Comparison of ENCODE assay signal across 8 cellular contexts in the genomic region with DNA sequence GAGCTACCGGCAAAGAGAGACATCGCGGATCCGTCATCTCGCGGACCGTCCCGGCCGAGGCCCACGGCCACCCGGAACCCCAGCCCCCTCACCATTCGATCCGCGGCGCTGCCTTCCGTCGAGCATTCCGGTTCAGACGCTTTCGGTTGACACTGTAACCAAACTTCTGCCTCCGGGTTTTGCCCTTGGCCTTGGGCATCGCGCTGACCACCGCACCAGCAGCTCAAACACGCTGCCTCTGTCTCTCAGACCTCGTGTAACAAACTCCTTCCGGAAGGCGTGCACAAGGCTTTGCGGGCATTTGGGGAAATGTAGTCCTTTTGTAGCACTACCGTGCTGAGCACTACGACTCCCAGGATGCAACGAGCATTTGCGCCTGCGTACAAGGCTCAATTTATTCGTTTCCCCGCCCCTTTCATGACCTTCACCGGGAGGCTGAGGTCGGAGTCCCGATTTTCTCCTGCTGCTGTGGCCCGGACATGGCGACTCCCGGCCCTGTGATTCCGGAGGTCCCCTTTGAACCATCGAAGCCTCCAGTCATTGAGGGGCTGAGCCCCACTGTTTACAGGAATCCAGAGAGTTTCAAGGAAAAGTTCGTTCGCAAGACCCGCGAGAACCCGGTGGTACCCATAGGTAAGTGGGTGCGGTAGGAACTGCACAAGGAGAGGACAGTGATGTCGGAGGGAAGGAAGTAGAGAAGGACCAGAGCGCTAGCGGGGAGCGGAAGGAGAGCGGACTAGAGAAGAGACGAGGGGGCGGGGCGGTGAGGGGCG. TPM values are rescaled to one million over a fixed set of nuclear protein-coding genes. Genes with fewer than 3 reads are reported as not detected.
DNase-seq lines count a peak whose midpoint lies in the region; ATAC-seq and TF ChIP-seq lines count a peak whose summit lies in the region.

A gene with protein sequence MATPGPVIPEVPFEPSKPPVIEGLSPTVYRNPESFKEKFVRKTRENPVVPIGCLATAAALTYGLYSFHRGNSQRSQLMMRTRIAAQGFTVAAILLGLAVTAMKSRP (plus strand): TSS at position 411 of the 773 bp plus-strand sequence. CDS start 69 bp downstream, at position 480.
A gene with protein sequence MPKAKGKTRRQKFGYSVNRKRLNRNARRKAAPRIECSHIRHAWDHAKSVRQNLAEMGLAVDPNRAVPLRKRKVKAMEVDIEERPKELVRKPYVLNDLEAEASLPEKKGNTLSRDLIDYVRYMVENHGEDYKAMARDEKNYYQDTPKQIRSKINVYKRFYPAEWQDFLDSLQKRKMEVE (minus strand): TSS at position 258 of the 773 bp plus-strand sequence. CDS start 59 bp downstream, at position 199.

- H3K27me3 ChIP-seq in upper lobe of right lung: no peaks in the 10 kb centered on the region

- intact Hi-C loops in T-helper 1 cell treated with Interleukin-12 subunit alpha and Interleukin-12 subunit beta and Interleukin-4 antibody, amounts not matched to agents 30 ng/mL and 1 ng/mL, for 36 hours (cut with micrococcal nuclease): loop anchor here (1.0 to 10.0 kb wide), 19 partner anchors 23 to 1816 kb away; a partner anchor contains a TSS
- intact Hi-C loops in left cardiac atrium (cut with DNase I) (no loop called here), posterior vena cava (cut with DNase I) (no loop called here), upper lobe of right lung (cut with DNase I) (no loop called here)

- in situ Hi-C loops in GM13976 (cut with MboI; ENCODE audit: low sequenced_read_pairs, unreplicated experiment): no loop called here

- TF ChIP-seq CTCF in GM13976 (IDR thresholded peaks at IDR 0.05; ENCODE audit: borderline replicate concordance, control extremely low read depth, extremely low read depth, insufficient read depth, missing control alignments) (no peak), upper lobe of right lung (IDR thresholded peaks at IDR 0.05) (no peak)

- H3K9me3 ChIP-seq in upper lobe of right lung: no peaks in the 10 kb centered on the region

- H3K27ac ChIP-seq in upper lobe of right lung: peak within 1 kb of the TSS; percentile 96

- ATAC-seq in HG02870 (IDR thresholded peaks at IDR 0.05; ENCODE audit: unreplicated experiment): peak; percentile 86
- ATAC-seq in left cardiac atrium: peak; percentile 96
- ATAC-seq in upper lobe of right lung: peak; percentile 97

- peaks cover 7% of the 10 kb centered on the region for H3K4me1 ChIP-seq in upper lobe of right lung

- DNase-seq in GM13976 (ENCODE audit: low spot score) (peak; percentile 97), NCI-H146 treated with DMSO at 0.1 percent for 48 hours (lab: John Stamatoyannopoulos, UW; ENCODE audit: unreplicated experiment) (peak; percentile 91), amniotic epithelial cell (ENCODE audit: low read depth) (peak; percentile 98), left cardiac atrium (peak; percentile 100), posterior vena cava (ENCODE audit: low spot score) (peak; percentile 100), upper lobe of right lung (peak; percentile 100)

- H3K4me3 ChIP-seq in upper lobe of right lung: peak within 1 kb of the TSS; percentile 87

- peaks cover 36% of the 10 kb centered on the region for H3K36me3 ChIP-seq in upper lobe of right lung

RNA-seq across cellular contexts. Expression of the first gene that starts in this region (rescaled TPM):
- total RNA-seq in T-helper 1 cell treated with Interleukin-12 subunit alpha and Interleukin-12 subunit beta and Interleukin-4 antibody, amounts not matched to agents 30 ng/mL and 1 ng/mL, for 36 hours: 99.1 and 109 TPM in 2 replicates
- total RNA-seq in left cardiac atrium (100 to 1,000 TPM; 159 to 166 TPM), posterior vena cava (10 to 100 TPM; 66.9 to 90.4 TPM), upper lobe of right lung (104 TPM)

RNA-seq across cellular contexts. Expression of the second gene that starts in this region (rescaled TPM):
- total RNA-seq in T-helper 1 cell treated with Interleukin-12 subunit alpha and Interleukin-12 subunit beta and Interleukin-4 antibody, amounts not matched to agents 30 ng/mL and 1 ng/mL, for 36 hours: 37.7 and 39.2 TPM in 2 replicates
- total RNA-seq in left cardiac atrium: 10 to 100 TPM; 15.6 to 30.2 TPM
- 10 to 100 TPM; 17.5 to 18.1 TPM for total RNA-seq in posterior vena cava
- 13.6 TPM for total RNA-seq in upper lobe of right lung

Comparison
In these comparisons a context has a peak if more than half of its experiments do, and no peak if none do; other contexts are left out.
1. Peak in every context shown above with its lines: DNase-seq, ATAC-seq, H3K4me3 ChIP-seq and H3K27ac ChIP-seq.